24 cellular contexts compared by ENCODE assay signal in the genomic region with DNA sequence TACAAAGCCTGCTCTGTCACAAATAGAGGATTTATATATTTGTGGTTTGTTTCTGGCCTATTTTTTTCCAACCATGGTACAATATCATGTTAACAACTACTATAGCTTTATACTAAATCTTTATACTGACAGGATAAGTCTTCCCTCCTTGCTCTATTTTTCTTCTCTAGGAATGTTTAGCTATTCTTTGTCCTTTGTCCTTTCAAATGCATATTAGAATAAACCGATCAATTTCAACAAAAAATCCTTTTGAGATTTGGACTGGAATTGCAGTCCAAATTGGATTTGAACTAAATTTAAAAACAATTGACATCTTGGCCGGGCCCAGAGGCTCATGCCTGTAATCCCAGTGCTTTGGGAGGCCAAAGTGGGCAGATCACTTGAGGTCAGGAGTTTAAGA.
"Had no signal": no experiment of that assay in that cellular context is flagged by ENCODE, and none has a peak within 500 bp of the region (broad histone marks: within the 10 kb centered on the region; RNA-seq: fewer than 3 reads in every experiment).

No MANE protein-coding gene starts in this region.

- H3K36me3 ChIP-seq: colonic mucosa, esophagus muscularis mucosa, esophagus squamous epithelium, gastrocnemius medialis, gastroesophageal sphincter, heart left ventricle, heart right ventricle had no signal

- ATAC-seq: effector memory CD8-positive, alpha-beta T cell; esophagus mucosa; foreskin keratinocyte; gastrocnemius medialis; gastroesophageal sphincter; heart left ventricle; heart right ventricle had no signal

- H3K4me3 ChIP-seq: colonic mucosa, coronary artery, dorsolateral prefrontal cortex, esophagus muscularis mucosa, esophagus squamous epithelium, gastrocnemius medialis, gastroesophageal sphincter, heart left ventricle, heart right ventricle had no signal

- DNase-seq: colonic mucosa; cortex of kidney; dermis blood vessel endothelial cell; dorsolateral prefrontal cortex; effector CD4-positive, alpha-beta T cell; effector CD8-positive, alpha-beta T cell; effector memory CD4-positive, alpha-beta T cell; effector memory CD8-positive, alpha-beta T cell; endodermal cell; erythroblast; esophagus squamous epithelium; foreskin fibroblast; foreskin keratinocyte; foreskin melanocyte; gastrocnemius medialis; glutamatergic neuron; head of caudate nucleus; heart left ventricle; heart right ventricle had no signal

- H3K9me3 ChIP-seq: colonic mucosa, esophagus squamous epithelium, gastrocnemius medialis had no signal

- H3K27me3 ChIP-seq: colonic mucosa, dorsolateral prefrontal cortex, esophagus muscularis mucosa, esophagus squamous epithelium, gastrocnemius medialis, gastroesophageal sphincter, heart left ventricle had no signal

- H3K27ac ChIP-seq: colonic mucosa, coronary artery, dorsolateral prefrontal cortex, epithelial cell of prostate, esophagus muscularis mucosa, esophagus squamous epithelium, foreskin keratinocyte, gastrocnemius medialis, gastroesophageal sphincter, heart left ventricle, heart right ventricle had no signal

- H3K4me1 ChIP-seq: colonic mucosa, esophagus muscularis mucosa, esophagus squamous epithelium, foreskin keratinocyte, gastrocnemius medialis, gastroesophageal sphincter, heart left ventricle, heart right ventricle had no signal
